Comparison of ENCODE assay signal across 1 cellular context in the genomic region with DNA sequence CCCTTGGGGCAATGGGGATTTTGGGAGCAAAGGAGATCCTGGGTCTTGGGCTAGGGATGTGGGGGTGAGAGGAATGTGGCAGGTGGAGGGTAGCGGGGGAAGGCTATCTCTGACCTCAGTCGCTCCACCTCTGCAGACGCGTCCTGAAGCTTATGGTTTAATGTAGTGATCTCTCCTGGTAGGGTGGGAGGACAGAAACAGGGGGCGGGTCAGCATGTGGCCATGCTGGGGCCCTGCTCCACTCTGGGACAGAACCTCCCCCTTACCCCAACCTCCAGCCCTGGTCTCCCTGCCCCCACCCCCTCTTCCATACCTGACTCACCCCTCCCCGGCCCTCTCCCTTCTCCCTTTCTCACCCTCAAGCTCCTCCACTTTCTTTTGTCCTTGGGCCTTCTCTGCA.
A peak's percentile ranks its signal among the peaks of the same experiment; 100 is the strongest.
TF ChIP-seq lines count a peak whose summit lies in the region.

No MANE protein-coding gene starts in this region.

TF ChIP-seq in H1, 55 proteins besides CTCF, POLR2A, EP300 and RAD21:
- TF ChIP-seq KDM4A (IDR thresholded peaks at IDR 0.05; ENCODE audit: low read depth, low read length, severe bottlenecking): no peak
- peak; percentile 30 for TF ChIP-seq TBP (IDR thresholded peaks at IDR 0.05; ENCODE audit: low read depth, low read length)
TF ChIP-seq in H1: peak in this region for 1.
